In genomic region chr17:77111916-77112315, GRCh38 we compare ENCODE assay signal across 12 cellular contexts. TPM values are rescaled to one million over a fixed set of nuclear protein-coding genes. Genes with fewer than 3 reads are reported as not detected.
DNase-seq lines count a peak whose midpoint lies in the region; ATAC-seq and TF ChIP-seq lines count a peak whose summit lies in the region.
"Had no signal": no experiment of that assay in that cellular context is flagged by ENCODE, and none has a peak within 500 bp of the region (broad histone marks: within the 10 kb centered on the region; RNA-seq: fewer than 3 reads in every experiment).

No MANE protein-coding gene starts in this region.

- H4K20me1 ChIP-seq in BLaER1 (no peaks in the 10 kb centered on the region), osteoblast (ENCODE audit: insufficient read depth, low read length) (no peaks in the 10 kb centered on the region)

- H3K4me1 ChIP-seq in BLaER1 (peaks cover 46% of the 10 kb centered on the region), Panc1 (ENCODE audit: control insufficient read depth, insufficient read depth, low read length) (peaks cover 28% of the 10 kb centered on the region), gastroesophageal sphincter (peaks cover 0 to 56% (median 12%) of the 10 kb centered on the region in 3 donors), osteoblast (ENCODE audit: insufficient read depth, low read length) (peaks cover 9% of the 10 kb centered on the region)

- in situ Hi-C loops in Panc1 (cut with HindIII; ENCODE audit: low pct_unique_long_range_greater_than_20kb, low sequenced_read_pairs) = no loop called here

- no peaks in the 10 kb centered on the region for H3K27me3 ChIP-seq in BLaER1
- no peaks in the 10 kb centered on the region for H3K27me3 ChIP-seq in Panc1 (ENCODE audit: control insufficient read depth, insufficient read depth, low read length)
- H3K27me3 ChIP-seq in gastroesophageal sphincter = no peaks in the 10 kb centered on the region
- no peaks in the 10 kb centered on the region for H3K27me3 ChIP-seq in osteoblast (ENCODE audit: insufficient read depth, low read length)
- H3K27me3 ChIP-seq: ovary had no signal

- H3K4me1 Mint-ChIP-seq in effector memory CD8-positive, alpha-beta T cell (ENCODE audit: low read depth in 2 of 2) = peaks cover 11 to 12% of the 10 kb centered on the region in 2 donors

- no peaks in the 10 kb centered on the region for H3K27me3 Mint-ChIP-seq in effector memory CD8-positive, alpha-beta T cell
- H3K27me3 Mint-ChIP-seq: central memory CD8-positive, alpha-beta T cell had no signal

- WGBS in gastroesophageal sphincter (ENCODE audit: low coverage in 1 of 2), 2 donors = 69 to 88% methylated on average over 1 to 5 of the region's 5 CpGs

- no peak for TF ChIP-seq EP300 in gastroesophageal sphincter (IDR thresholded peaks at IDR 0.05)

- H3K4me2 ChIP-seq in BLaER1 (peak overlapping the region; percentile 92), osteoblast (ENCODE audit: insufficient read depth, low read length) (no peak overlapping the region)

- ATAC-seq in Panc1 (no peak), gastroesophageal sphincter (no peak)
- no peak for ATAC-seq in effector memory CD8-positive, alpha-beta T cell (replicated peaks)

- CTCF ChIA-PET in Panc1 (lab: Charles Lee) = no interaction called here

- no TSS peak for BruUV-seq in Panc1 (replicated peaks; lab: Mats Ljungman, UMichigan)

- H3K27ac Mint-ChIP-seq in effector memory CD8-positive, alpha-beta T cell = no peak overlapping the region

- TF ChIP-seq CTCF in Panc1 (IDR thresholded peaks at IDR 0.05) (no peak), gastroesophageal sphincter (IDR thresholded peaks at IDR 0.05) (no peak), osteoblast (IDR thresholded peaks at IDR 0.05; ENCODE audit: extremely low read depth, low read depth, low read length) (no peak)

- peak overlapping the region; percentile 35 for H2AFZ ChIP-seq in osteoblast (ENCODE audit: low read length)

- H3K9ac ChIP-seq in BLaER1 = no peak overlapping the region

- POLR2A ChIA-PET in Panc1 (lab: Charles Lee) = interaction anchor here (0.7 kb wide), 1 partner anchor 101 kb away, joined by 5 read pairs; no protein-coding TSS in a partner anchor

- no peaks in the 10 kb centered on the region for H3K9me3 Mint-ChIP-seq in effector memory CD8-positive, alpha-beta T cell
- H3K9me3 Mint-ChIP-seq: central memory CD8-positive, alpha-beta T cell had no signal

- H3K36me3 Mint-ChIP-seq in effector memory CD8-positive, alpha-beta T cell (ENCODE audit: insufficient read depth) = no peaks in the 10 kb centered on the region

- H3K27ac ChIP-seq in BLaER1 (peak overlapping the region; percentile 9; the same call in 1 of the 2 replicates), Panc1 (ENCODE audit: low read length) (peak overlapping the region; percentile 68), gastroesophageal sphincter (peak overlapping the region in 3 of 4 donors; percentile 0 to 78 (median 37)), osteoblast (ENCODE audit: low read depth, low read length) (no peak overlapping the region)
- H3K27ac ChIP-seq: ovary had no signal

- H3K4me3 ChIP-seq in BLaER1 = no peak overlapping the region
- no peak overlapping the region for H3K4me3 ChIP-seq in Panc1 (ENCODE audit: low read depth in 2 of 2, low read length in 2 of 2)
- no peak overlapping the region for H3K4me3 ChIP-seq in gastroesophageal sphincter
- H3K4me3 ChIP-seq in osteoblast (ENCODE audit: insufficient read depth, low read length) = no peak overlapping the region
- H3K4me3 ChIP-seq: ovary had no signal

- no peak for DNase-seq in Panc1 (ENCODE audit: low read depth, low spot score)
- no peak for DNase-seq in osteoblast (ENCODE audit: insufficient read length, low spot score, missing footprints)
- DNase-seq in Kasumi-1 (lab: John Stamatoyannopoulos, UW) = no peak
- no peak for DNase-seq in effector memory CD8-positive, alpha-beta T cell
- no peak for DNase-seq in NCI-H1436 treated with DMSO at 0.1 percent for 48 hours (lab: John Stamatoyannopoulos, UW)
- DNase-seq in SIG-M5 (lab: John Stamatoyannopoulos, UW) = no peak
- DNase-seq: activated gamma-delta T cell treated with Interleukin-2 at 50 U/mL for 16 hours, NCI-H146, ovary had no signal

- H3K79me2 ChIP-seq in osteoblast (ENCODE audit: insufficient read depth, low read length) = no peaks in the 10 kb centered on the region

- no peak overlapping the region for H3K4me3 Mint-ChIP-seq in effector memory CD8-positive, alpha-beta T cell
- H3K4me3 Mint-ChIP-seq: central memory CD8-positive, alpha-beta T cell had no signal

- no peak for TF ChIP-seq POLR2A in gastroesophageal sphincter (IDR thresholded peaks at IDR 0.05)

- H3K36me3 ChIP-seq in BLaER1 = no peaks in the 10 kb centered on the region
- H3K36me3 ChIP-seq in Panc1 (ENCODE audit: control insufficient read depth, insufficient read depth, low read length) = no peaks in the 10 kb centered on the region
- no peaks in the 10 kb centered on the region for H3K36me3 ChIP-seq in gastroesophageal sphincter
- H3K36me3 ChIP-seq in osteoblast (ENCODE audit: insufficient read depth, low read length) = no peaks in the 10 kb centered on the region
- H3K36me3 ChIP-seq: ovary had no signal

- intact Hi-C loops in Panc1 (cut with micrococcal nuclease; ENCODE audit: unreplicated experiment) = no loop called here

- no peaks in the 10 kb centered on the region for H3K9me3 ChIP-seq in BLaER1
- H3K9me3 ChIP-seq in Panc1 (ENCODE audit: control insufficient read depth, insufficient read depth, low read depth, low read length) = no peaks in the 10 kb centered on the region
- H3K9me3 ChIP-seq in gastroesophageal sphincter = no peaks in the 10 kb centered on the region
- H3K9me3 ChIP-seq in osteoblast (ENCODE audit: low read depth, low read length) = no peaks in the 10 kb centered on the region
- H3K9me3 ChIP-seq: ovary had no signal

RNA-seq across cellular contexts. Expression of gene SEC14L1, which starts 28.9 kb away (rescaled TPM):
- total RNA-seq in Panc1 (2021; ENCODE audit: unreplicated experiment) = 279 TPM
- polyA plus RNA-seq in Panc1 (2012; ENCODE audit: insufficient read length) = 156 TPM
- total RNA-seq in gastroesophageal sphincter = 10 to 100 TPM; 38.4 to 86.1 (median 40.1) TPM
- 53.6 and 71.3 TPM in 2 replicates for total RNA-seq in osteoblast
